In genomic region chr5:113062869-113063508, GRCh38 we compare ENCODE assay signal across 1 cellular context.
TF ChIP-seq lines count a peak whose summit lies in the region.

No MANE protein-coding gene starts in this region.

TF ChIP-seq in IMR-90, 13 proteins besides CTCF, POLR2A, EP300 and RAD21 (continued from another document):
- no peak for TF ChIP-seq BHLHE40 (IDR thresholded peaks at IDR 0.05; ENCODE audit: low read depth, low read length)
- no peak for TF ChIP-seq SMC3 (IDR thresholded peaks at IDR 0.05; ENCODE audit: low read depth, low read length)
- no peak for TF ChIP-seq MAZ (IDR thresholded peaks at IDR 0.05; ENCODE audit: borderline replicate concordance, low read depth, low read length)
- no peak for TF ChIP-seq MAFK (IDR thresholded peaks at IDR 0.05; ENCODE audit: low read depth, low read length)
- no peak for TF ChIP-seq MXI1 (IDR thresholded peaks at IDR 0.05; ENCODE audit: borderline replicate concordance, low read depth, low read length)
- no peak for TF ChIP-seq USF2 (IDR thresholded peaks at IDR 0.05; ENCODE audit: low read depth, low read length)
